Comparison of ENCODE assay signal across 12 cellular contexts in the genomic region with DNA sequence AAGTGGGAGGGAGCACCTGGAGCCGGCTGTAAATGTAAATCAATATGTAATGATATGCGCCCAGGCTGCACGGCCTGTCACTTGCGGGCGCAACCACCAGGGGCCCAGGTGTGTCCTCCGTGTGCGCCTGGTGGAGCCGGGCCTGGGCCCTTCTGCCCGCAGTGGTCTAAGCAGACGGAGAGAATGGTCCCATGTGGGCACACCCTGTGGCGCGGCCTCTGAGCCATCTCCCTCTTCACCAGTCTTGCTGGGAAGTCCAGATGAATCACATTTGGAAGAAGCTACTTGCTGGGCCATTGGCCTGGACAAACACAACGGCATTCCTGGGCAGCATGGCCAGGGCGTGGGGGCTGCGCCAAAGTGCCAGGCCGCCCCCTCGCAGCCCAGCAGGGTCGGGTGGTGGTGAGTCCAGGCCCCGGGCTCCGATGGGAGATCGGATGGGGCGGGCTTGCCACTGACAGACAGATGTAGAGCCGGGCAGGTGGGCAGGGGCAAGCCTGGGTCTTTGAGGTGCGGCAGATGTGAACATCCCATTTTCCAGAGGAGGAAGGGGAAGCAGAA.
A peak's percentile ranks its signal among the peaks of the same experiment; 100 is the strongest.
DNase-seq lines count a peak whose midpoint lies in the region; ATAC-seq and TF ChIP-seq lines count a peak whose summit lies in the region.
"Had no signal": no experiment of that assay in that cellular context is flagged by ENCODE, and none has a peak within 500 bp of the region (broad histone marks: within the 10 kb centered on the region; RNA-seq: fewer than 3 reads in every experiment).

No MANE protein-coding gene starts in this region.

- H3K4me1 ChIP-seq in right cardiac atrium (ENCODE audit: control insufficient read depth, insufficient read depth, low read length), result no peaks in the 10 kb centered on the region
- H3K4me1 ChIP-seq in upper lobe of right lung, result no peaks in the 10 kb centered on the region
- H3K4me1 ChIP-seq in uterus, result no peaks in the 10 kb centered on the region
- H3K4me1 ChIP-seq: body of pancreas had no signal

- peaks cover under 1% of the 10 kb centered on the region for H3K9me3 Mint-ChIP-seq in memory B cell

- ATAC-seq in right cardiac atrium (no peak), left ventricle myocardium superior (no peak), memory B cell (ENCODE audit: low read depth) (peak; percentile 38), upper lobe of right lung (no peak), HG03342 (IDR thresholded peaks at IDR 0.05; ENCODE audit: unreplicated experiment) (no peak)
- ATAC-seq: body of pancreas, T-cell had no signal

- no peak overlapping the region for H3K27ac ChIP-seq in right cardiac atrium (ENCODE audit: low read length)
- H3K27ac ChIP-seq in upper lobe of right lung, result no peak overlapping the region
- no peak overlapping the region for H3K27ac ChIP-seq in uterus
- H3K27ac ChIP-seq: body of pancreas had no signal

- H3K36me3 Mint-ChIP-seq in memory B cell, result peaks cover under 1% of the 10 kb centered on the region

- peak overlapping the region; percentile 17 for H3K27ac Mint-ChIP-seq in memory B cell
- H3K27ac Mint-ChIP-seq: T-cell had no signal

- H3K27me3 Mint-ChIP-seq in memory B cell, result peaks cover 5% of the 10 kb centered on the region
- H3K27me3 Mint-ChIP-seq: T-cell had no signal

- TF ChIP-seq CTCF in upper lobe of right lung (IDR thresholded peaks at IDR 0.05) (no peak), uterus (IDR thresholded peaks at IDR 0.05) (no peak)

- WGBS in right cardiac atrium, result 94% methylated on average over 24 of the region's 24 CpGs

- TF ChIP-seq POLR2A in uterus (IDR thresholded peaks at IDR 0.05), result no peak
- no peak for TF ChIP-seq POLR2A in erythroblast (IDR thresholded peaks at IDR 0.05; ENCODE audit: low read length)

- intact Hi-C loops in right cardiac atrium (cut with DNase I), result no loop called here
- intact Hi-C loops in left ventricle myocardium superior (cut with micrococcal nuclease), result no loop called here
- intact Hi-C loops in upper lobe of right lung (cut with DNase I), result no loop called here
- intact Hi-C loops in uterus (cut with DNase I; ENCODE audit: low total_unique reads), result no loop called here

- H3K4me3 ChIP-seq in right cardiac atrium (ENCODE audit: low read length), result no peak overlapping the region
- H3K4me3 ChIP-seq in upper lobe of right lung, result no peak overlapping the region
- no peak overlapping the region for H3K4me3 ChIP-seq in uterus
- H3K4me3 ChIP-seq: body of pancreas had no signal

- peak overlapping the region; percentile 29 for H3K4me3 Mint-ChIP-seq in memory B cell
- H3K4me3 Mint-ChIP-seq: T-cell had no signal

- H3K36me3 ChIP-seq in upper lobe of right lung (no peaks in the 10 kb centered on the region), uterus (no peaks in the 10 kb centered on the region)

- peaks cover 27% of the 10 kb centered on the region for H3K4me1 Mint-ChIP-seq in memory B cell

- DNase-seq in right cardiac atrium (peak in 2 of 3 donors; percentile 43 to 51), left ventricle myocardium superior (no peak), NCI-H69 (lab: John Stamatoyannopoulos, UW) (peak; percentile 59), memory B cell (ENCODE audit: low spot score in 2 of 2) (no peak), upper lobe of right lung (peak; percentile 50), uterus (no peak), erythroblast (lab: John Stamatoyannopoulos, UW) (no peak)
- DNase-seq: foreskin melanocyte, NCI-H2081 treated with DMSO at 0.1 percent for 48 hours had no signal

- H3K27me3 ChIP-seq in right cardiac atrium (ENCODE audit: control insufficient read depth, insufficient read depth) (no peaks in the 10 kb centered on the region), upper lobe of right lung (no peaks in the 10 kb centered on the region), uterus (no peaks in the 10 kb centered on the region)
- H3K27me3 ChIP-seq: body of pancreas had no signal

- no peaks in the 10 kb centered on the region for H3K9me3 ChIP-seq in right cardiac atrium (ENCODE audit: control insufficient read depth, low read length)
- no peaks in the 10 kb centered on the region for H3K9me3 ChIP-seq in upper lobe of right lung
- H3K9me3 ChIP-seq in uterus, result no peaks in the 10 kb centered on the region
- H3K9me3 ChIP-seq: body of pancreas had no signal

Comparison
In these comparisons a context has a peak if more than half of its experiments do, and no peak if none do; other contexts are left out.
1. DNase-seq: peak in right cardiac atrium (2 of 3), NCI-H69 (single experiment) and upper lobe of right lung (single experiment); none in left ventricle myocardium superior (single experiment), memory B cell (0 of 2), uterus (0 of 2) and erythroblast (0 of 2).